In the genomic region with DNA sequence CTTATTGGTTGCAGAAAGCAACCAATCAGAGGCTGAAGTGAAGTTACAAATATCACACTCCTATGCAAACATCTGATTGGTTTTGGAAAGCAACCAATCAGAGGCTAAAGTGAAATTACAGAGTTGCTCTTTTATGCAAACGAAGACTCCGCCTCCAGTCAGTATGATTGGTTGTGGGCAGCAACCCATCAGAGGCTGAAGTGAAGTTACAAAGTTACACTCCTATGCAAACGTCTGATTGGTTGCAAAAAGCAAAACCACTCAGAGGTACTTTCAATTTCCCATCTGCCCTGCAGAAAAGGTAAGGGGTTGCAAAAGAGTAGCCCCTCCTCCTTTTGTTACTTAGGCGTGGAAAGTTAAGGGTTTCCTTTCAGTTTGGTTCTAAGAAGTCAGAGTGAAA, we compare ENCODE assay signal across 15 cellular contexts.
DNase-seq lines count a peak whose midpoint lies in the region; ATAC-seq and TF ChIP-seq lines count a peak whose summit lies in the region.
"Had no signal": no experiment of that assay in that cellular context is flagged by ENCODE, and none has a peak within 500 bp of the region (broad histone marks: within the 10 kb centered on the region; RNA-seq: fewer than 3 reads in every experiment).

No MANE protein-coding gene starts in this region.

- no peaks in the 10 kb centered on the region for H3K79me2 ChIP-seq in DND-41 (ENCODE audit: insufficient read depth, low read length)

- no peaks in the 10 kb centered on the region for H3K36me3 Mint-ChIP-seq in activated CD4-positive, alpha-beta T cell treated with anti-CD3 and anti-CD28 coated beads, Interleukin-2, amount 10 ng/mL, durations not matched to agents 24 days and 14 days (ENCODE audit: low read depth)
- no peaks in the 10 kb centered on the region for H3K36me3 Mint-ChIP-seq in T-helper 17 cell (ENCODE audit: low read depth)

- H3K4me1 Mint-ChIP-seq in activated CD4-positive, alpha-beta T cell treated with anti-CD3 and anti-CD28 coated beads, Interleukin-2, amount 10 ng/mL, durations not matched to agents 24 days and 14 days, result peaks cover 24% of the 10 kb centered on the region
- H3K4me1 Mint-ChIP-seq in T-helper 17 cell, result peaks cover 16% of the 10 kb centered on the region
- H3K4me1 Mint-ChIP-seq: B cell had no signal

- peaks cover under 1% of the 10 kb centered on the region for H3K9me3 Mint-ChIP-seq in activated CD4-positive, alpha-beta T cell treated with anti-CD3 and anti-CD28 coated beads, Interleukin-2, amount 10 ng/mL, durations not matched to agents 24 days and 14 days

- TF ChIP-seq CTCF in DND-41 (IDR thresholded peaks at IDR 0.05; ENCODE audit: borderline replicate concordance, extremely low read depth, low read length, poor library complexity, severe bottlenecking) (no peak), left lung (IDR thresholded peaks at IDR 0.05) (no peak)

- H3K27ac Mint-ChIP-seq in activated CD4-positive, alpha-beta T cell treated with anti-CD3 and anti-CD28 coated beads, Interleukin-2, amount 10 ng/mL, durations not matched to agents 24 days and 14 days, result peak overlapping the region; percentile 51
- H3K27ac Mint-ChIP-seq in T-helper 17 cell, result no peak overlapping the region
- H3K27ac Mint-ChIP-seq: B cell had no signal

- H3K4me3 Mint-ChIP-seq in activated CD4-positive, alpha-beta T cell treated with anti-CD3 and anti-CD28 coated beads, Interleukin-2, amount 10 ng/mL, durations not matched to agents 24 days and 14 days, result no peak overlapping the region
- H3K4me3 Mint-ChIP-seq in T-helper 17 cell, result no peak overlapping the region
- H3K4me3 Mint-ChIP-seq: B cell had no signal

- no peak overlapping the region for H3K27ac ChIP-seq in DND-41 (ENCODE audit: low read length)
- H3K27ac ChIP-seq in left lung, result no peak overlapping the region
- H3K27ac ChIP-seq: BLaER1 treated with 17β-estradiol and CSF1 and Interleukin-3, amounts not matched to agents 10 nM and 100 nM; HL-60 had no signal

- intact Hi-C loops in activated CD4-positive, alpha-beta T cell treated with anti-CD3 and anti-CD28 coated beads, Interleukin-2, amount 10 ng/mL, durations not matched to agents 24 days and 14 days (cut with micrococcal nuclease), result loop anchor here (5.0 kb wide), 2 partner anchors 189 to 369 kb away; no protein-coding TSS in a partner anchor
- intact Hi-C loops in left lung (cut with DNase I), result no loop called here

- no peaks in the 10 kb centered on the region for H3K9me3 ChIP-seq in DND-41 (ENCODE audit: insufficient read depth, low read length, severe bottlenecking)
- H3K9me3 ChIP-seq in T-helper 17 cell (ENCODE audit: control insufficient read depth, low read length, poor library complexity, severe bottlenecking), result no peaks in the 10 kb centered on the region
- no peaks in the 10 kb centered on the region for H3K9me3 ChIP-seq in left lung
- H3K9me3 ChIP-seq: HAP-1 had no signal

- no peaks in the 10 kb centered on the region for H4K20me1 ChIP-seq in DND-41 (ENCODE audit: insufficient read depth, low read length)
- H4K20me1 ChIP-seq: BLaER1 treated with 17β-estradiol and CSF1 and Interleukin-3, amounts not matched to agents 10 nM and 100 nM had no signal

- H3K4me3 ChIP-seq in DND-41 (ENCODE audit: low read depth in 1 of 2, low read length in 2 of 2), result no peak overlapping the region
- H3K4me3 ChIP-seq in left lung, result no peak overlapping the region
- H3K4me3 ChIP-seq: BLaER1 treated with 17β-estradiol and CSF1 and Interleukin-3, amounts not matched to agents 10 nM and 100 nM; GM12878; HAP-1 had no signal

- DNase-seq in activated CD4-positive, alpha-beta T cell treated with anti-CD3 and anti-CD28 coated beads, Interleukin-2, amount 10 ng/mL, durations not matched to agents 24 days and 14 days, result no peak
- no peak for DNase-seq in activated CD4-positive, alpha-beta T cell treated with anti-CD3 and anti-CD28 coated beads for 48 hours
- no peak for DNase-seq in DND-41
- no peak for DNase-seq in T-helper 17 cell
- no peak for DNase-seq in left lung
- no peak for DNase-seq in DMS114 treated with DMSO at 0.1 percent for 48 hours (lab: John Stamatoyannopoulos, UW; ENCODE audit: unreplicated experiment)
- DNase-seq: CD8-positive, alpha-beta memory T cell; COR-L47; DMS153; DMS79 had no signal

- H3K27me3 ChIP-seq in DND-41 (ENCODE audit: insufficient read depth, low read length, poor library complexity) (no peaks in the 10 kb centered on the region), left lung (no peaks in the 10 kb centered on the region)
- H3K27me3 ChIP-seq: BLaER1 treated with 17β-estradiol and CSF1 and Interleukin-3, amounts not matched to agents 10 nM and 100 nM had no signal

- peaks cover 2% of the 10 kb centered on the region for H3K27me3 Mint-ChIP-seq in activated CD4-positive, alpha-beta T cell treated with anti-CD3 and anti-CD28 coated beads, Interleukin-2, amount 10 ng/mL, durations not matched to agents 24 days and 14 days
- H3K27me3 Mint-ChIP-seq in T-helper 17 cell, result peaks cover 3% of the 10 kb centered on the region
- H3K27me3 Mint-ChIP-seq: B cell; CD8-positive, alpha-beta memory T cell had no signal

- ATAC-seq in DND-41 (ENCODE audit: insufficient read depth, low read depth) (peak; percentile 29; the same call in 1 of the 3 replicates), T-helper 17 cell (peak; percentile 75), left lung (no peak)
- ATAC-seq: GM12878 had no signal

- H3K36me3 ChIP-seq in DND-41 (ENCODE audit: insufficient read depth, low read length) (no peaks in the 10 kb centered on the region), left lung (no peaks in the 10 kb centered on the region)
- H3K36me3 ChIP-seq: BLaER1 treated with 17β-estradiol and CSF1 and Interleukin-3, amounts not matched to agents 10 nM and 100 nM; HAP-1 had no signal

- no peak overlapping the region for H3K4me2 ChIP-seq in DND-41 (ENCODE audit: insufficient read depth, low read length)
- H3K4me2 ChIP-seq: BLaER1 treated with 17β-estradiol and CSF1 and Interleukin-3, amounts not matched to agents 10 nM and 100 nM had no signal

- no peak overlapping the region for H3K9ac ChIP-seq in DND-41 (ENCODE audit: low read depth, low read length)
- H3K9ac ChIP-seq: BLaER1 treated with 17β-estradiol and CSF1 and Interleukin-3, amounts not matched to agents 10 nM and 100 nM had no signal

- no peak overlapping the region for H2AFZ ChIP-seq in DND-41 (ENCODE audit: low read depth, low read length)

- no peaks in the 10 kb centered on the region for H3K4me1 ChIP-seq in DND-41 (ENCODE audit: insufficient read depth, low read length)
- no peaks in the 10 kb centered on the region for H3K4me1 ChIP-seq in left lung
- H3K4me1 ChIP-seq: BLaER1 treated with 17β-estradiol and CSF1 and Interleukin-3, amounts not matched to agents 10 nM and 100 nM; HAP-1 had no signal
